In the genomic region with DNA sequence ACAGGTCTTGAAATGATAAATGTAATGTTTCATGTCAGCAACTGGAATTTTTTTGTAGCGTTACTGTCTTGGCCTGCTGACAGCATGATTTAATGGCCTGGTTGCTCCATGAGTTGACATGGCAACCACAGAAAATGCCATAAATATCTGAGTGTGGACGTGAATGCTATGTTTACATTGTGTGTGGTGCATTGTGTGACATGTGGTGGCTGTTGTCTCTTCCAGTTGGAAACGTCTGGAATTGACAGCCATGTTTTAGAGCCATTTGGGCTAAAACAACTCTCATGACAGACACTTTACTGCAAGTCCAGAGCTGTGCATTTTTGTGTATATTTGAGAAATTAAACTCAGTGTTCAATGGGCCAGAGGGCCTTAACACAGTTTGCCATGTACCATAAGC, we compare ENCODE assay signal across 18 cellular contexts.
DNase-seq lines count a peak whose midpoint lies in the region; ATAC-seq and TF ChIP-seq lines count a peak whose summit lies in the region.
"Had no signal": no experiment of that assay in that cellular context is flagged by ENCODE, and none has a peak within 500 bp of the region (broad histone marks: within the 10 kb centered on the region; RNA-seq: fewer than 3 reads in every experiment).

No MANE protein-coding gene starts in this region.

- no peaks in the 10 kb centered on the region for H3K4me1 Mint-ChIP-seq in glutamatergic neuron (ENCODE audit: low read depth, unreplicated experiment)

- H3K4me3 ChIP-seq in AG09309 (ENCODE audit: control insufficient read depth, low read depth, low read length), result no peak overlapping the region
- H3K4me3 ChIP-seq in PC-3 (ENCODE audit: low read length), result no peak overlapping the region
- H3K4me3 ChIP-seq in hepatocyte, result no peak overlapping the region
- H3K4me3 ChIP-seq: body of pancreas, left ventricle myocardium inferior had no signal

- H3K79me2 ChIP-seq in PC-3 (ENCODE audit: low read length), result no peaks in the 10 kb centered on the region
- H3K79me2 ChIP-seq in hepatocyte, result no peaks in the 10 kb centered on the region

- no peaks in the 10 kb centered on the region for H3K27me3 Mint-ChIP-seq in glutamatergic neuron (ENCODE audit: unreplicated experiment)

- peak; percentile 3 for DNase-seq in AG09309 (ENCODE audit: low read depth)
- DNase-seq in LHCN-M2 (ENCODE audit: low read depth), result peak; percentile 43
- peak; percentile 56 for DNase-seq in PC-3
- DNase-seq in hepatocyte (ENCODE audit: low spot score), result peak; percentile 62
- no peak for DNase-seq in left colon
- no peak for DNase-seq in glutamatergic neuron
- DNase-seq: activated CD4-positive, alpha-beta T cell treated with anti-CD3 and anti-CD28 coated beads for 1 hour; activated naive CD4-positive, alpha-beta T cell treated with Interleukin-2 at 50 U/mL for 16 hours; body of pancreas; left ventricle myocardium inferior; NCI-H1694; NCI-H524 treated with DMSO at 0.1 percent for 48 hours; stimulated activated CD4-positive, alpha-beta T cell treated with anti-CD3 and anti-CD28 coated beads, Interleukin-12 subunit alpha, Interleukin-12 subunit beta, amount 100 ng/mL, for 4 hours; stimulated activated naive CD4-positive, alpha-beta T cell treated with Interleukin-2 at 50 U/mL for 16 hours had no signal

- CTCF ChIA-PET in PC-3 (lab: Charles Lee), result no interaction called here

- H3K9me2 ChIP-seq in PC-3 (replicated peaks; ENCODE audit: low read length) (no peaks in the 10 kb centered on the region), hepatocyte (replicated peaks; ENCODE audit: insufficient read depth) (no peaks in the 10 kb centered on the region)

- ATAC-seq in PC-3 (no peak), left colon (no peak), HG03521 (IDR thresholded peaks at IDR 0.05; ENCODE audit: unreplicated experiment) (no peak), GM19397 (IDR thresholded peaks at IDR 0.05; ENCODE audit: unreplicated experiment) (no peak)
- ATAC-seq: body of pancreas, esophagus mucosa had no signal

- no peaks in the 10 kb centered on the region for H3K27me3 ChIP-seq in PC-3 (ENCODE audit: low read length)
- no peaks in the 10 kb centered on the region for H3K27me3 ChIP-seq in hepatocyte
- H3K27me3 ChIP-seq: body of pancreas had no signal

- 14% methylated on average over 3 of the region's 3 CpGs for WGBS in hepatocyte (ENCODE audit: low lambda C conversion rate, missing lambda C conversion rate)

- no peak overlapping the region for H3K27ac Mint-ChIP-seq in glutamatergic neuron (ENCODE audit: unreplicated experiment)

- no peaks in the 10 kb centered on the region for H3K36me3 ChIP-seq in PC-3 (ENCODE audit: low read depth, low read length)
- no peaks in the 10 kb centered on the region for H3K36me3 ChIP-seq in hepatocyte (replicated peaks; ENCODE audit: insufficient read depth, low read depth)
- H3K36me3 ChIP-seq: left ventricle myocardium inferior had no signal

- H3K36me3 Mint-ChIP-seq in glutamatergic neuron (ENCODE audit: unreplicated experiment), result no peaks in the 10 kb centered on the region

- H3K27ac ChIP-seq in PC-3 (ENCODE audit: low read length), result no peak overlapping the region
- H3K27ac ChIP-seq in hepatocyte, result no peak overlapping the region
- H3K27ac ChIP-seq: body of pancreas, KMS-11, left ventricle myocardium inferior had no signal

- POLR2A ChIA-PET in PC-3 (lab: Charles Lee; ENCODE audit: unreplicated experiment), result no interaction called here

- no TSS peak for BruUV-seq in PC-3 (replicated peaks; lab: Mats Ljungman, UMichigan)

- no peaks in the 10 kb centered on the region for H3F3A ChIP-seq in PC-3 (ENCODE audit: low read length, unreplicated experiment)

- H3K9ac ChIP-seq in PC-3 (ENCODE audit: low read length), result no peak overlapping the region
- H3K9ac ChIP-seq: KMS-11 had no signal

- H3K4me1 ChIP-seq in PC-3 (ENCODE audit: insufficient read depth, low read length) (0 out of 2 replicates have a peak, but pooled peaks cover 3% of the 10 kb centered on the region), hepatocyte (ENCODE audit: insufficient read depth) (peaks cover 15% of the 10 kb centered on the region)
- H3K4me1 ChIP-seq: left ventricle myocardium inferior had no signal

- peaks cover 4% of the 10 kb centered on the region for H3K9me3 Mint-ChIP-seq in glutamatergic neuron (ENCODE audit: unreplicated experiment)

- H3K9me3 ChIP-seq in PC-3 (ENCODE audit: low read length) (no peaks in the 10 kb centered on the region), hepatocyte (ENCODE audit: low read depth) (no peaks in the 10 kb centered on the region)
- H3K9me3 ChIP-seq: body of pancreas, left ventricle myocardium inferior had no signal

- H3K4me3 Mint-ChIP-seq in glutamatergic neuron (ENCODE audit: unreplicated experiment), result no peak overlapping the region

- intact Hi-C loops in PC-3 (cut with micrococcal nuclease), result no loop called here
- intact Hi-C loops in left colon (cut with DNase I, micrococcal nuclease), result no loop called here

- no peak for TF ChIP-seq CTCF in AG09309 (IDR thresholded peaks at IDR 0.05; ENCODE audit: control insufficient read depth, insufficient read depth, low read depth, low read length, missing control alignments)
- no peak for TF ChIP-seq CTCF in PC-3 (conservative IDR thresholded peaks at IDR 0.05; ENCODE audit: low read depth, low read length)
- TF ChIP-seq CTCF in hepatocyte (IDR thresholded peaks at IDR 0.05; ENCODE audit: poor library complexity), result no peak
- TF ChIP-seq CTCF in glutamatergic neuron (IDR thresholded peaks at IDR 0.05; ENCODE audit: partially characterized antibody, unreplicated experiment), result no peak

- peak overlapping the region; percentile 12; the same call in 1 of the 2 replicates for H2AFZ ChIP-seq in PC-3 (ENCODE audit: low read length)
- H2AFZ ChIP-seq in hepatocyte, result no peak overlapping the region

- H3K4me2 ChIP-seq in PC-3 (ENCODE audit: low read length) (no peak overlapping the region), hepatocyte (no peak overlapping the region)
- H3K4me2 ChIP-seq: KMS-11 had no signal

- no peaks in the 10 kb centered on the region for H4K20me1 ChIP-seq in PC-3 (ENCODE audit: low read length)
- H4K20me1 ChIP-seq in hepatocyte (ENCODE audit: insufficient read depth, poor library complexity, severe bottlenecking), result no peaks in the 10 kb centered on the region

Comparison
In these comparisons a context has a peak if more than half of its experiments do, and no peak if none do; other contexts are left out.
1. DNase-seq: peak in AG09309 (single experiment), LHCN-M2 (single experiment), PC-3 (single experiment) and hepatocyte (single experiment); none in left colon (0 of 2) and glutamatergic neuron (single experiment).